In the genomic region with DNA sequence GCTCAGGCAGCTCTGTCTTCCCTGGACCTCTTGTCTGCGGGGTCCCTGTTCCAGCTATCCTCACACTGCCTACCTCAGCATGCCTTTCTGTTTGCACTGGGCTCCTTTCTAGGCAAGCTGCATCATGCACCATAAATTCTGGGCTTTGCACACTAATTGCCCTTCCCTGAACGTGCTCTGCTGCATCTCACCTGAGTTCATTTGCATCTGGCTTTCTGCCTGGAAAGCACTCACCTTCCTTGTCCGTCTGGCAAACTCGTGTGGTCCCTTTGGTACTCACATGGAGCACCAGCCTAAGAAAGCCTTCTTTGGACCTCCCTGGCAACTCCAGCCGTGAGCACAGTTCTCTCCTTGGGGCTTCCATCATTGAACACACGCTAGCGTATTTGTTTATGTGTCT, we compare ENCODE assay signal across 20 cellular contexts.
DNase-seq lines count a peak whose midpoint lies in the region; ATAC-seq and TF ChIP-seq lines count a peak whose summit lies in the region.
"Had no signal": no experiment of that assay in that cellular context is flagged by ENCODE, and none has a peak within 500 bp of the region (broad histone marks: within the 10 kb centered on the region; RNA-seq: fewer than 3 reads in every experiment).

No MANE protein-coding gene starts in this region.

- H3K27me3 ChIP-seq in mammary epithelial cell (ENCODE audit: insufficient read depth, low read length): no peaks in the 10 kb centered on the region
- H3K27me3 ChIP-seq: uterus had no signal

- no peaks in the 10 kb centered on the region for H3K9me3 Mint-ChIP-seq in MCF 10A (ENCODE audit: unreplicated experiment)
- H3K9me3 Mint-ChIP-seq: endodermal cell had no signal

- no peak overlapping the region for H3K4me2 ChIP-seq in mammary epithelial cell (ENCODE audit: insufficient read depth, low read depth, low read length)

- BruUV-seq in mammary epithelial cell (replicated peaks; lab: Mats Ljungman, UMichigan) (no TSS peak), MCF 10A (replicated peaks; lab: Mats Ljungman, UMichigan) (no TSS peak)

- peak; percentile 32 for DNase-seq in mammary epithelial cell
- DNase-seq in MCF 10A (ENCODE audit: unreplicated experiment): no peak
- DNase-seq in NCI-H510A (lab: John Stamatoyannopoulos, UW): peak; percentile 37
- peak; percentile 64 for DNase-seq in epithelial cell of prostate (ENCODE audit: low read depth, low spot score)
- no peak for DNase-seq in omental fat pad (ENCODE audit: low spot score)
- DNase-seq in AG20443 (ENCODE audit: low spot score): no peak
- DNase-seq in NCI-H82 (lab: John Stamatoyannopoulos, UW): no peak
- DNase-seq: activated CD4-positive, alpha-beta T cell treated with anti-CD3 and anti-CD28 coated beads for 1 hour; activated CD8-positive, alpha-beta memory T cell treated with anti-CD3 and anti-CD28 coated beads, Interleukin-2, amount 10 ng/mL, durations not matched to agents 7 days and 5 days; activated naive CD4-positive, alpha-beta T cell treated with Interleukin-2 at 50 U/mL for 16 hours; aorta; endodermal cell; Karpas-422; left ventricle myocardium superior; NCI-H2227 treated with DMSO at 0.1 percent for 48 hours; stimulated activated CD4-positive, alpha-beta T cell treated with anti-CD3 and anti-CD28 coated beads, Interleukin-1b, Interleukin-23, amount 100 ng/mL, for 48 hours; uterus had no signal

- H3K27ac ChIP-seq in mammary epithelial cell (ENCODE audit: insufficient read depth, low read depth, low read length) (no peak overlapping the region), epithelial cell of prostate (peak overlapping the region; percentile 20)
- H3K27ac ChIP-seq: uterus had no signal

- H3K4me3 Mint-ChIP-seq in MCF 10A (ENCODE audit: unreplicated experiment): no peak overlapping the region
- H3K4me3 Mint-ChIP-seq: activated CD8-positive, alpha-beta memory T cell treated with anti-CD3 and anti-CD28 coated beads, Interleukin-2, amount 10 ng/mL, durations not matched to agents 7 days and 5 days; endodermal cell had no signal

- H3K27me3 Mint-ChIP-seq in MCF 10A (ENCODE audit: insufficient read depth, unreplicated experiment): no peaks in the 10 kb centered on the region
- H3K27me3 Mint-ChIP-seq: activated CD8-positive, alpha-beta memory T cell treated with anti-CD3 and anti-CD28 coated beads, Interleukin-2, amount 10 ng/mL, durations not matched to agents 7 days and 5 days had no signal

- intact Hi-C loops in mammary epithelial cell (cut with micrococcal nuclease): no loop called here
- intact Hi-C loops in MCF 10A (cut with micrococcal nuclease): no loop called here

- H3K36me3 ChIP-seq in mammary epithelial cell (ENCODE audit: insufficient read depth, low read length): no peaks in the 10 kb centered on the region
- H3K36me3 ChIP-seq: HAP-1, uterus had no signal

- H3K4me1 Mint-ChIP-seq in MCF 10A (ENCODE audit: insufficient read depth, unreplicated experiment): no peaks in the 10 kb centered on the region

- H2AFZ ChIP-seq in mammary epithelial cell (ENCODE audit: low read depth, low read length): no peak overlapping the region

- H3K79me2 ChIP-seq in mammary epithelial cell (ENCODE audit: insufficient read depth, low read length): no peaks in the 10 kb centered on the region

- no peak overlapping the region for H3K9ac ChIP-seq in mammary epithelial cell (ENCODE audit: insufficient read depth, low read length)

- H4K20me1 ChIP-seq in mammary epithelial cell (ENCODE audit: insufficient read depth, low read length): no peaks in the 10 kb centered on the region

- in situ Hi-C loops in mammary epithelial cell (cut with MboI; ENCODE audit: low sequenced_read_pairs in 2 of 2): no loop called here

- 74% methylated on average over 6 of the region's 7 CpGs for whole genome bisulfite sequencing in mammary epithelial cell (ENCODE audit: low coverage, missing lambda C conversion rate)

- H3K4me1 ChIP-seq in mammary epithelial cell (ENCODE audit: insufficient read depth, low read length): peaks cover 4% of the 10 kb centered on the region
- H3K4me1 ChIP-seq: HAP-1, uterus had no signal

- H3K4me3 ChIP-seq in mammary epithelial cell (replicated peaks in 1 of 3; ENCODE audit: insufficient read depth in 1 of 3, low read depth in 2 of 3, low read length in 3 of 3): no peak overlapping the region
- H3K4me3 ChIP-seq: HAP-1, uterus had no signal

- CTCF ChIA-PET in mammary epithelial cell (lab: Charles Lee; ENCODE audit: low non-redundant PET): no interaction called here
- CTCF ChIA-PET in MCF 10A (lab: Yijun Ruan, JAX): no interaction called here

- H3K36me3 Mint-ChIP-seq in MCF 10A (ENCODE audit: insufficient read depth, unreplicated experiment): no peaks in the 10 kb centered on the region

- POLR2A ChIA-PET in MCF 10A (lab: Yijun Ruan, JAX): interaction anchor here (0.8 to 1.7 kb wide), 2 partner anchors 9 to 44 kb away, joined by 4 to 5 read pairs; no protein-coding TSS in a partner anchor

- dilution Hi-C loops in mammary epithelial cell (cut with HindIII; ENCODE audit: low sequenced_read_pairs): no loop called here

- no peak overlapping the region for H3K27ac Mint-ChIP-seq in MCF 10A (ENCODE audit: low read depth, unreplicated experiment)
- H3K27ac Mint-ChIP-seq: activated CD8-positive, alpha-beta memory T cell treated with anti-CD3 and anti-CD28 coated beads, Interleukin-2, amount 10 ng/mL, durations not matched to agents 7 days and 5 days; endodermal cell had no signal

- ATAC-seq in omental fat pad (ENCODE audit: low FRiP score): no peak
- no peak for ATAC-seq in GM21526 (IDR thresholded peaks at IDR 0.05; ENCODE audit: low FRiP score, unreplicated experiment)
- ATAC-seq: activated CD8-positive, alpha-beta memory T cell treated with anti-CD3 and anti-CD28 coated beads, Interleukin-2, amount 10 ng/mL, durations not matched to agents 7 days and 5 days; left ventricle myocardium superior; sciatic nerve had no signal

- no peaks in the 10 kb centered on the region for H3K9me3 ChIP-seq in mammary epithelial cell (replicated peaks; ENCODE audit: insufficient read depth, low read length)
- H3K9me3 ChIP-seq: HAP-1, uterus had no signal

- TF ChIP-seq CTCF in mammary epithelial cell (conservative IDR thresholded peaks at IDR 0.05 in 1 of 2, IDR thresholded peaks at IDR 0.05 in 1 of 2; ENCODE audit: extremely low read depth in 1 of 2, insufficient read depth in 1 of 2, low read depth in 1 of 2, low read length in 2 of 2): no peak
- no peak for TF ChIP-seq CTCF in MCF 10A (IDR thresholded peaks at IDR 0.05; ENCODE audit: unreplicated experiment)
- no peak for TF ChIP-seq CTCF in omental fat pad (IDR thresholded peaks at IDR 0.05)

Comparison
In these comparisons a context has a peak if more than half of its experiments do, and no peak if none do; other contexts are left out.
1. DNase-seq: peak in mammary epithelial cell (single experiment), NCI-H510A (single experiment) and epithelial cell of prostate (single experiment); none in MCF 10A (single experiment), omental fat pad (single experiment), AG20443 (single experiment) and NCI-H82 (single experiment).